In genomic region chr19:980133-980998, GRCh38 we compare ENCODE assay signal across 1 cellular context.
TF ChIP-seq lines count a peak whose summit lies in the region.

No MANE protein-coding gene starts in this region.

TF ChIP-seq in HepG2, 621 proteins besides CTCF, POLR2A, EP300 and RAD21 (continued from another document and continues in another):
- no peak for TF ChIP-seq CBX2 (IDR thresholded peaks at IDR 0.05; ENCODE audit: low read depth, low read length)
- TF ChIP-seq CBX2 (CRISPR knock-in tag; IDR thresholded peaks at IDR 0.05; ENCODE audit: low read depth) = no peak
- peak; percentile 68; the same call in 1 of the 2 replicates for TF ChIP-seq ZNF337 (CRISPR knock-in tag; IDR thresholded peaks at IDR 0.05; ENCODE audit: borderline replicate concordance, low read depth)
- TF ChIP-seq ERF (CRISPR knock-in tag; IDR thresholded peaks at IDR 0.05) = peak; percentile 85
- peak; percentile 62; the same call in 1 of the 2 replicates for TF ChIP-seq KLF6 (CRISPR knock-in tag; IDR thresholded peaks at IDR 0.05)
- no peak for TF ChIP-seq ZMAT5 (CRISPR knock-in tag; IDR thresholded peaks at IDR 0.05; ENCODE audit: borderline replicate concordance, low read depth)
- TF ChIP-seq GABPB1 (CRISPR knock-in tag; IDR thresholded peaks at IDR 0.05) = peak; percentile 83
- TF ChIP-seq ONECUT2 (CRISPR knock-in tag; IDR thresholded peaks at IDR 0.05) = peak; percentile 9; the same call in 1 of the 2 replicates
- peak; percentile 90; the same call in 1 of the 2 replicates for TF ChIP-seq KDM5B (CRISPR knock-in tag; IDR thresholded peaks at IDR 0.05; ENCODE audit: borderline replicate concordance)
- TF ChIP-seq SAFB2 (CRISPR knock-in tag; IDR thresholded peaks at IDR 0.05; ENCODE audit: borderline replicate concordance, low read depth) = peak; percentile 91; the same call in 1 of the 2 replicates
- TF ChIP-seq SALL1 (CRISPR knock-in tag; IDR thresholded peaks at IDR 0.05) = peak; percentile 87
- peak; percentile 55 for TF ChIP-seq XRCC5 (optimal IDR thresholded peaks at IDR 0.05; ENCODE audit: low read length)
- peak; percentile 40; the same call in 1 of the 2 replicates for TF ChIP-seq ZNF564 (CRISPR knock-in tag; IDR thresholded peaks at IDR 0.05)
- peak; percentile 75 for TF ChIP-seq POLR2AphosphoS5 (IDR thresholded peaks at IDR 0.05; ENCODE audit: low read depth, low read length)
- peak; percentile 57 for TF ChIP-seq HNF4A (CRISPR knock-in tag; IDR thresholded peaks at IDR 0.05)
- peak; percentile 79; the same call in 1 of the 2 replicates for TF ChIP-seq TFAP4 (IDR thresholded peaks at IDR 0.05; ENCODE audit: borderline replicate concordance, low read depth)
- TF ChIP-seq MED13 (CRISPR knock-in tag; IDR thresholded peaks at IDR 0.05) = 0 out of 2 replicates have a peak, but pooled peaks have one; percentile 24
- TF ChIP-seq ZNF17 (CRISPR knock-in tag; IDR thresholded peaks at IDR 0.05) = 0 out of 2 replicates have a peak, but pooled peaks have one; percentile 43
- no peak for TF ChIP-seq SOX6 (IDR thresholded peaks at IDR 0.05)
- peak; percentile 71 for TF ChIP-seq SOX6 (CRISPR knock-in tag; IDR thresholded peaks at IDR 0.05)
- TF ChIP-seq, protein P1, sequence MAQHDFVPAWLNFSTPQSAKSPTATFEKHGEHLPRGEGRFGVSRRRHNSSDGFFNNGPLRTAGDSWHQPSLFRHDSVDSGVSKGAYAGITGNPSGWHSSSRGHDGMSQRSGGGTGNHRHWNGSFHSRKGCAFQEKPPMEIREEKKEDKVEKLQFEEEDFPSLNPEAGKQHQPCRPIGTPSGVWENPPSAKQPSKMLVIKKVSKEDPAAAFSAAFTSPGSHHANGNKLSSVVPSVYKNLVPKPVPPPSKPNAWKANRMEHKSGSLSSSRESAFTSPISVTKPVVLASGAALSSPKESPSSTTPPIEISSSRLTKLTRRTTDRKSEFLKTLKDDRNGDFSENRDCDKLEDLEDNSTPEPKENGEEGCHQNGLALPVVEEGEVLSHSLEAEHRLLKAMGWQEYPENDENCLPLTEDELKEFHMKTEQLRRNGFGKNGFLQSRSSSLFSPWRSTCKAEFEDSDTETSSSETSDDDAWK (CRISPR knock-in tag; IDR thresholded peaks at IDR 0.05) = no peak
- TF ChIP-seq MZF1 (CRISPR knock-in tag; IDR thresholded peaks at IDR 0.05; ENCODE audit: borderline replicate concordance) = no peak
- peak; percentile 89 for TF ChIP-seq ZNF792 (CRISPR knock-in tag; IDR thresholded peaks at IDR 0.05)
- TF ChIP-seq ZNF788 (CRISPR knock-in tag; IDR thresholded peaks at IDR 0.05; ENCODE audit: borderline replicate concordance) = peak; percentile 94
- TF ChIP-seq KMT2A (CRISPR knock-in tag; IDR thresholded peaks at IDR 0.05) = peak; percentile 68; the same call in 1 of the 2 replicates
- TF ChIP-seq ZNF614 (CRISPR knock-in tag; IDR thresholded peaks at IDR 0.05; ENCODE audit: borderline replicate concordance) = peak; percentile 74; the same call in 1 of the 2 replicates
- peak; percentile 100 for TF ChIP-seq NR2F6 (IDR thresholded peaks at IDR 0.05)
- peak; percentile 100 for TF ChIP-seq NR2F6 (CRISPR knock-in tag; IDR thresholded peaks at IDR 0.05)
- 0 out of 2 replicates have a peak, but pooled peaks have one; percentile 30 for TF ChIP-seq POGZ (CRISPR knock-in tag; IDR thresholded peaks at IDR 0.05)
- peak; percentile 79 to 81; a peak in 3 of 4 replicates for TF ChIP-seq HMGXB4 (CRISPR knock-in tag; IDR thresholded peaks at IDR 0.05; ENCODE audit: borderline replicate concordance in 1 of 2, low read depth in 1 of 2)
- no peak for TF ChIP-seq MAF1 (CRISPR knock-in tag; IDR thresholded peaks at IDR 0.05; ENCODE audit: borderline replicate concordance)
- peak; percentile 67 for TF ChIP-seq DRAP1 (CRISPR knock-in tag; IDR thresholded peaks at IDR 0.05)
- peak; percentile 99 for TF ChIP-seq ZFX (CRISPR knock-in tag; IDR thresholded peaks at IDR 0.05; ENCODE audit: low read depth)
- no peak for TF ChIP-seq HCFC1 (IDR thresholded peaks at IDR 0.05; ENCODE audit: low read depth, low read length)
- peak; percentile 91 for TF ChIP-seq TEAD3 (CRISPR knock-in tag; optimal IDR thresholded peaks at IDR 0.05; ENCODE audit: borderline replicate concordance)
- no peak for TF ChIP-seq ETS1 (CRISPR knock-in tag; IDR thresholded peaks at IDR 0.05)
- peak; percentile 69 for TF ChIP-seq NCOA2 (CRISPR knock-in tag; IDR thresholded peaks at IDR 0.05)
- TF ChIP-seq JUN (CRISPR knock-in tag; IDR thresholded peaks at IDR 0.05) = peak; percentile 19; the same call in 1 of the 2 replicates
- TF ChIP-seq LCORL (IDR thresholded peaks at IDR 0.05) = no peak
- peak; percentile 97 for TF ChIP-seq LCORL (CRISPR knock-in tag; IDR thresholded peaks at IDR 0.05)
- TF ChIP-seq, protein P2, sequence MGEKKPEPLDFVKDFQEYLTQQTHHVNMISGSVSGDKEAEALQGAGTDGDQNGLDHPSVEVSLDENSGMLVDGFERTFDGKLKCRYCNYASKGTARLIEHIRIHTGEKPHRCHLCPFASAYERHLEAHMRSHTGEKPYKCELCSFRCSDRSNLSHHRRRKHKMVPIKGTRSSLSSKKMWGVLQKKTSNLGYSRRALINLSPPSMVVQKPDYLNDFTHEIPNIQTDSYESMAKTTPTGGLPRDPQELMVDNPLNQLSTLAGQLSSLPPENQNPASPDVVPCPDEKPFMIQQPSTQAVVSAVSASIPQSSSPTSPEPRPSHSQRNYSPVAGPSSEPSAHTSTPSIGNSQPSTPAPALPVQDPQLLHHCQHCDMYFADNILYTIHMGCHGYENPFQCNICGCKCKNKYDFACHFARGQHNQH (CRISPR knock-in tag; IDR thresholded peaks at IDR 0.05) = peak; percentile 76
- no peak for TF ChIP-seq NR1H2 (CRISPR knock-in tag; IDR thresholded peaks at IDR 0.05; ENCODE audit: borderline replicate concordance, low read depth)
- TF ChIP-seq ZFP41 (CRISPR knock-in tag; IDR thresholded peaks at IDR 0.05; ENCODE audit: borderline replicate concordance) = no peak
- TF ChIP-seq ZNF280B (CRISPR knock-in tag; IDR thresholded peaks at IDR 0.05; ENCODE audit: borderline replicate concordance) = peak; percentile 87
- no peak for TF ChIP-seq ZFP36 (IDR thresholded peaks at IDR 0.05; ENCODE audit: borderline replicate concordance, low read depth, low read length, partially characterized antibody)
- TF ChIP-seq SCMH1 (CRISPR knock-in tag; IDR thresholded peaks at IDR 0.05; ENCODE audit: borderline replicate concordance) = no peak
- TF ChIP-seq ZNF143 (CRISPR knock-in tag; IDR thresholded peaks at IDR 0.05) = peak; percentile 45; the same call in 1 of the 2 replicates
- peak; percentile 99 for TF ChIP-seq NR2F1 (CRISPR knock-in tag; IDR thresholded peaks at IDR 0.05)
- TF ChIP-seq ZNF574 (CRISPR knock-in tag; IDR thresholded peaks at IDR 0.05) = peak; percentile 89
- TF ChIP-seq ISL2 (CRISPR knock-in tag; IDR thresholded peaks at IDR 0.05) = 0 out of 2 replicates have a peak, but pooled peaks have one; percentile 17
- TF ChIP-seq, protein P3, sequence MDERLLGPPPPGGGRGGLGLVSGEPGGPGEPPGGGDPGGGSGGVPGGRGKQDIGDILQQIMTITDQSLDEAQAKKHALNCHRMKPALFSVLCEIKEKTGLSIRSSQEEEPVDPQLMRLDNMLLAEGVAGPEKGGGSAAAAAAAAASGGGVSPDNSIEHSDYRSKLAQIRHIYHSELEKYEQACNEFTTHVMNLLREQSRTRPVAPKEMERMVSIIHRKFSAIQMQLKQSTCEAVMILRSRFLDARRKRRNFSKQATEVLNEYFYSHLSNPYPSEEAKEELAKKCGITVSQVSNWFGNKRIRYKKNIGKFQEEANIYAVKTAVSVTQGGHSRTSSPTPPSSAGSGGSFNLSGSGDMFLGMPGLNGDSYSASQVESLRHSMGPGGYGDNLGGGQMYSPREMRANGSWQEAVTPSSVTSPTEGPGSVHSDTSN (CRISPR knock-in tag; IDR thresholded peaks at IDR 0.05) = no peak
- peak; percentile 74; the same call in 1 of the 2 replicates for TF ChIP-seq ZNF83 (CRISPR knock-in tag; IDR thresholded peaks at IDR 0.05; ENCODE audit: borderline replicate concordance)
- TF ChIP-seq FOXA3 (CRISPR knock-in tag; IDR thresholded peaks at IDR 0.05) = peak; percentile 67
- TF ChIP-seq ETV5 (CRISPR knock-in tag; IDR thresholded peaks at IDR 0.05; ENCODE audit: borderline replicate concordance) = peak; percentile 74; the same call in 1 of the 2 replicates
- TF ChIP-seq ZNF3 (CRISPR knock-in tag; IDR thresholded peaks at IDR 0.05) = no peak
- peak; percentile 72 for TF ChIP-seq POGK (CRISPR knock-in tag; conservative IDR thresholded peaks at IDR 0.05)
- TF ChIP-seq RFX5 (IDR thresholded peaks at IDR 0.05; ENCODE audit: low read depth, low read length) = no peak
